In the genomic region with DNA sequence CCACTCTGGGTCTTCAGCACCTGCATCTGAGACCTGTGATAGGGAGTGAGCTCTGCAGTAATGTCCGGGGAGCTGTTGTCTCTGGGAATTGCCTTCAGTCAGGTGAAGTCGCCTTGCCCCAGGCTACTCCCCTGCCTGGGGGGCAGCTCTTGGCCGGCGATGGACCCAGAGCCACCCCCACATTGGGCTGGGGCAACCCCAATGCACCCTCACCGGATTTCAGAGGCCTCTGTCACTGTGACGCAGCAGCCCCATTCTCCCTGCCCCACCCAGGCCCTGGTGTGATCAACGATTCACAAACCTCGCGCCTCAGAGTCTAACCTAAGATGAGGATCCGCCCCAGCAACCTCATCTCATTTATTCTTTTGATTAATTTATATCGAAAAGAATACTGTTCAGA, we compare ENCODE assay signal across 19 cellular contexts.
"Had no signal": no experiment of that assay in that cellular context is flagged by ENCODE, and none has a peak within 500 bp of the region (broad histone marks: within the 10 kb centered on the region; RNA-seq: fewer than 3 reads in every experiment).

No MANE protein-coding gene starts in this region.

- H3K4me3 ChIP-seq: gastrocnemius medialis, heart left ventricle, skin epidermis had no signal

- H3K4me1 ChIP-seq: gastrocnemius medialis, heart left ventricle had no signal

- H3K9me3 Mint-ChIP-seq: activated CD8-positive, alpha-beta T cell treated with anti-CD3 and anti-CD28 coated beads for 36 hours; activated naive CD8-positive, alpha-beta T cell treated with anti-CD3 and anti-CD28 coated beads for 36 hours; immature natural killer cell; naive B cell had no signal

- H3K4me1 Mint-ChIP-seq: activated CD4-positive, alpha-beta T cell treated with anti-CD3 and anti-CD28 coated beads for 36 hours; activated naive CD8-positive, alpha-beta T cell treated with anti-CD3 and anti-CD28 coated beads for 36 hours; immature natural killer cell; naive B cell had no signal

- H3K4me3 Mint-ChIP-seq: activated CD4-positive, alpha-beta T cell treated with anti-CD3 and anti-CD28 coated beads for 36 hours; activated CD8-positive, alpha-beta T cell treated with anti-CD3 and anti-CD28 coated beads for 36 hours; activated naive CD8-positive, alpha-beta T cell treated with anti-CD3 and anti-CD28 coated beads for 36 hours; immature natural killer cell had no signal

- ATAC-seq: activated CD4-positive, alpha-beta T cell treated with anti-CD3 and anti-CD28 coated beads for 36 hours; activated CD8-positive, alpha-beta T cell treated with anti-CD3 and anti-CD28 coated beads for 36 hours; gastrocnemius medialis; heart left ventricle; stimulated activated naive CD8-positive, alpha-beta T cell treated with anti-CD3 and anti-CD28 coated beads, Interleukin-15, Interleukin-2, amounts not matched to agents 100 U/mL and 50 U/mL, for 24 hours had no signal

- H3K27ac ChIP-seq: brain microvascular endothelial cell, gastrocnemius medialis, heart left ventricle, neutrophil, skin epidermis had no signal

- H3K27me3 ChIP-seq: brain microvascular endothelial cell, gastrocnemius medialis, heart left ventricle, neutrophil had no signal

- H3K36me3 ChIP-seq: brain microvascular endothelial cell, gastrocnemius medialis, heart left ventricle, neutrophil had no signal

- H3K9me3 ChIP-seq: gastrocnemius medialis, heart left ventricle, neutrophil had no signal

- H3K27me3 Mint-ChIP-seq: activated CD4-positive, alpha-beta T cell treated with anti-CD3 and anti-CD28 coated beads for 36 hours; activated CD8-positive, alpha-beta T cell treated with anti-CD3 and anti-CD28 coated beads for 36 hours; activated naive CD8-positive, alpha-beta T cell treated with anti-CD3 and anti-CD28 coated beads for 36 hours; naive B cell had no signal

- DNase-seq: activated CD4-positive, alpha-beta T cell treated with anti-CD3 and anti-CD28 coated beads for 36 hours; activated CD8-positive, alpha-beta T cell treated with anti-CD3 and anti-CD28 coated beads for 36 hours; activated gamma-delta T cell treated with Interleukin-2 at 50 U/mL for 16 hours; activated naive CD8-positive, alpha-beta T cell treated with anti-CD3 and anti-CD28 coated beads for 36 hours; brain microvascular endothelial cell; dermis blood vessel endothelial cell; erythroblast; gastrocnemius medialis; immature natural killer cell; mammary epithelial cell; naive B cell; retina; SHP77 treated with DMSO at 0.1 percent for 48 hours; stimulated activated naive CD8-positive, alpha-beta T cell treated with anti-CD3 and anti-CD28 coated beads, Interleukin-15, Interleukin-2, amounts not matched to agents 100 U/mL and 50 U/mL, for 24 hours; T-helper 2 cell; trophoblast cell had no signal

- H3K27ac Mint-ChIP-seq: activated CD4-positive, alpha-beta T cell treated with anti-CD3 and anti-CD28 coated beads for 36 hours; activated CD8-positive, alpha-beta T cell treated with anti-CD3 and anti-CD28 coated beads for 36 hours; activated naive CD8-positive, alpha-beta T cell treated with anti-CD3 and anti-CD28 coated beads for 36 hours; naive B cell had no signal

- H3K36me3 Mint-ChIP-seq: activated naive CD8-positive, alpha-beta T cell treated with anti-CD3 and anti-CD28 coated beads for 36 hours; immature natural killer cell; naive B cell had no signal
